8 cellular contexts compared by ENCODE assay signal in the genomic region with DNA sequence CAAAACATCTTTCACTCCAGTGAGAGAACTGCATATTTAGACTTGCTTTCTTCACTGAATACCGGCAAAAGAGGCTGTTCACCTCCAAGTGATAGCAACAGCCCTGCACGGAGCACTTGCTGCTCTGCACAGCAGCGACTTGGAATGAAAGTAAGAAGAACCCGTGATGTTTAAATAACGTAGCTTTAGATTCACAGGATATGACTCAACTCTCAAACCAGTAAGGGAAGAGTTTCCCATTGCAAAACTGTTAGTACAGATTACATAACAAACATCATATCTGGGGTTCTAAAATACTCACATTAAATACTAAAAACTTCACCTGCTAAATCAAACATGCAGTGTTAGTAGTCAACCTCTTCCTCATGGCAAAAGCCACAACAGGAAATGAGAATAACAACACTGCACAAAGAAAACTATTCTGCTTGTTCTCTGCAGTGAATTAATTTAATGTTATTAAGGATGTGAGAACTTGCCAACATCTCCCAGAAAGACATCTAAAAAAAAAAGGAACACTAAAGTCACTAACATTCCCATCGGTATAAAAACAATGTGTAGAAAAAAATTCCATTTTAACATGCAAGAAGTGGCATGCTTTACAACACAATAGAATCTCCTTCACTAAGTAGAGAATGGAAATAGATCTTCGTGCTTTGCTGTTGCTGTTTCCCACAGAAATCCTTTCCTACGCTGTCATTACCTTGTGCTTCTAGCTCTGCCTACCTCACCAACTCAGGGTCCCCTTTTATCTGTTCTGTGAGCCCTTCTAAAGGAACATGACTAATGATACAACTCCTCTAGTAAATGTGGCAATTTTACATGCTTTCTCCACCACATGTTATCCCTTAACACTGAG.
DNase-seq lines count a peak whose midpoint lies in the region; ATAC-seq, FAIRE-seq and TF ChIP-seq lines count a peak whose summit lies in the region.

No MANE protein-coding gene starts in this region.

- H3K9me3 ChIP-seq in endothelial cell of umbilical vein (replicated peaks; ENCODE audit: control insufficient read depth, insufficient read depth, low read length) (no peaks in the 10 kb centered on the region), mucosa of stomach (ENCODE audit: control insufficient read depth, low read length) (no peaks in the 10 kb centered on the region)

- DNase-seq in GF-D8 (lab: John Stamatoyannopoulos, UW) (peak; percentile 83), SW 1271 (lab: John Stamatoyannopoulos, UW) (peak; percentile 83 to 95), endothelial cell of umbilical vein (ENCODE audit: low read depth, low spot score) (peak; percentile 93), NCI-H187 treated with DMSO at 0.1 percent for 48 hours (lab: John Stamatoyannopoulos, UW) (no peak), NCI-H1105 (lab: John Stamatoyannopoulos, UW) (no peak)

- peak overlapping the region; percentile 74 for H2AFZ ChIP-seq in endothelial cell of umbilical vein (ENCODE audit: low read depth, low read length)

- POLR2A ChIA-PET in endothelial cell of umbilical vein (lab: Charles Lee) = interaction anchor here (0.7 to 2.6 kb wide), 2 partner anchors 60 to 206 kb away, joined by 3 to 6 read pairs; no protein-coding TSS in a partner anchor

- intact Hi-C loops in endothelial cell of umbilical vein (cut with micrococcal nuclease) = loop anchor here (1.0 to 5.0 kb wide), 4 partner anchors 57 to 181 kb away; no protein-coding TSS in a partner anchor

- dilution Hi-C loops in endothelial cell of umbilical vein (cut with MboI; ENCODE audit: extremely low pct_ligation_motif_present, low sequenced_read_pairs) = no loop called here

- peaks cover 38% of the 10 kb centered on the region for H3K79me2 ChIP-seq in endothelial cell of umbilical vein (ENCODE audit: control insufficient read depth, insufficient read depth, low read length)

- H3K4me2 ChIP-seq in endothelial cell of umbilical vein (ENCODE audit: insufficient read depth, low read length) = peak overlapping the region; percentile 94

- TSS peak; percentile 26 for BruUV-seq in endothelial cell of umbilical vein (replicated peaks; lab: Mats Ljungman, UMichigan)

- H3K4me3 ChIP-seq in endothelial cell of umbilical vein (replicated peaks in 1 of 3; ENCODE audit: insufficient read depth in 1 of 3, low read depth in 1 of 3, low read length in 3 of 3) = peak overlapping the region; percentile 66 to 100 (median 80)
- H3K4me3 ChIP-seq in mucosa of stomach (ENCODE audit: low read length) = no peak overlapping the region

- peak; percentile 98 for TF ChIP-seq POLR2A in endothelial cell of umbilical vein (IDR thresholded peaks at IDR 0.05; ENCODE audit: low read depth, low read length)

- peak; percentile 88 for ATAC-seq in GM21360 (IDR thresholded peaks at IDR 0.05; ENCODE audit: unreplicated experiment)
- ATAC-seq in HG03558 (IDR thresholded peaks at IDR 0.05; ENCODE audit: extremely low read depth, unreplicated experiment) = peak; percentile 94

- FAIRE-seq in endothelial cell of umbilical vein (lab: Jason Lieb, UNC) = peak; percentile 84

- H3K9me1 ChIP-seq in endothelial cell of umbilical vein (replicated peaks; ENCODE audit: control insufficient read depth, extremely low read depth, insufficient read depth, low read length) = no peaks in the 10 kb centered on the region

- CTCF ChIA-PET in endothelial cell of umbilical vein (lab: Charles Lee) = interaction anchor here (1.2 to 3.8 kb wide), 4 partner anchors 16 to 181 kb away, joined by 3 to 29 read pairs (median 6); no protein-coding TSS in a partner anchor

- TF ChIP-seq CTCF in endothelial cell of umbilical vein (IDR thresholded peaks at IDR 0.05; ENCODE audit: extremely low read depth in 1 of 2, insufficient read depth in 1 of 2, low read depth in 1 of 2, low read length in 2 of 2) = no peak

- H3K9ac ChIP-seq in endothelial cell of umbilical vein (replicated peaks; ENCODE audit: extremely low read depth, insufficient read depth, low read length) (peak overlapping the region; percentile 95), mucosa of stomach (ENCODE audit: low read length) (peak overlapping the region; percentile 16)

- peaks cover 4% of the 10 kb centered on the region for H4K20me1 ChIP-seq in endothelial cell of umbilical vein (replicated peaks; ENCODE audit: control insufficient read depth, extremely low read depth, insufficient read depth, low read length)

- peaks cover 44% of the 10 kb centered on the region for H3K4me1 ChIP-seq in endothelial cell of umbilical vein (ENCODE audit: control insufficient read depth, extremely low read depth, insufficient read depth, low read length)
- peaks cover 7% of the 10 kb centered on the region for H3K4me1 ChIP-seq in mucosa of stomach (ENCODE audit: control insufficient read depth, insufficient read depth, low read length)

- no peaks in the 10 kb centered on the region for H3K36me3 ChIP-seq in endothelial cell of umbilical vein (ENCODE audit: control insufficient read depth in 2 of 2, extremely low read depth in 1 of 2, insufficient read depth in 2 of 2, low read length in 2 of 2)
- H3K36me3 ChIP-seq in mucosa of stomach (ENCODE audit: control insufficient read depth, insufficient read depth, low read length) = no peaks in the 10 kb centered on the region

- H3K27me3 ChIP-seq in endothelial cell of umbilical vein (ENCODE audit: control insufficient read depth in 2 of 2, insufficient read depth in 2 of 2, low read length in 2 of 2) = no peaks in the 10 kb centered on the region
- H3K27me3 ChIP-seq in mucosa of stomach (ENCODE audit: control insufficient read depth, insufficient read depth, low read length) = no peaks in the 10 kb centered on the region

- H3K27ac ChIP-seq in endothelial cell of umbilical vein (ENCODE audit: insufficient read depth, low read depth, low read length) = peak overlapping the region; percentile 69

TF ChIP-seq in endothelial cell of umbilical vein, 7 proteins besides CTCF, POLR2A, EP300 and RAD21:
- TF ChIP-seq JUN (IDR thresholded peaks at IDR 0.05; ENCODE audit: borderline replicate concordance, insufficient read depth, insufficient read length, low read depth) (peak; percentile 83), GATA2 (IDR thresholded peaks at IDR 0.05; ENCODE audit: insufficient read depth, insufficient read length, low read depth, low read length) (peak; percentile 8), EZH2 (IDR thresholded peaks at IDR 0.05; ENCODE audit: borderline replicate concordance, low read depth, low read length, severe bottlenecking) (no peak), POLR2AphosphoS5 (IDR thresholded peaks at IDR 0.05; ENCODE audit: insufficient read depth, low read depth, low read length) (peak; percentile 95), FOS (IDR thresholded peaks at IDR 0.05; ENCODE audit: borderline replicate concordance, insufficient read depth, low read length) (peak; percentile 75), MYC (IDR thresholded peaks at IDR 0.05; ENCODE audit: low read depth, low read length) (no peak)
- TF ChIP-seq, protein P1, sequence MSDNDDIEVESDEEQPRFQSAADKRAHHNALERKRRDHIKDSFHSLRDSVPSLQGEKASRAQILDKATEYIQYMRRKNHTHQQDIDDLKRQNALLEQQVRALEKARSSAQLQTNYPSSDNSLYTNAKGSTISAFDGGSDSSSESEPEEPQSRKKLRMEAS (IDR thresholded peaks at IDR 0.05; ENCODE audit: insufficient read depth, insufficient read length) = no peak

Comparison
In these comparisons a context has a peak if more than half of its experiments do, and no peak if none do; other contexts are left out.
1. DNase-seq: peak in GF-D8 (single experiment), SW 1271 (2 of 2) and endothelial cell of umbilical vein (single experiment); none in NCI-H187 treated with DMSO at 0.1 percent for 48 hours (single experiment) and NCI-H1105 (single experiment).